8 cellular contexts compared by ENCODE assay signal in genomic region chr20:61120595-61121515, GRCh38.
DNase-seq lines count a peak whose midpoint lies in the region; ATAC-seq and TF ChIP-seq lines count a peak whose summit lies in the region.

No MANE protein-coding gene starts in this region.

- peak overlapping the region; percentile 30 for H3K18ac ChIP-seq in neuronal stem cell (ENCODE audit: low read length)

- H3K36me3 ChIP-seq in WERI-Rb-1 (no peaks in the 10 kb centered on the region), neuronal stem cell (replicated peaks in 1 of 2; ENCODE audit: control insufficient read depth in 2 of 2, insufficient read depth in 2 of 2, low read length in 2 of 2) (no peaks in the 10 kb centered on the region)

- H3K4me2 ChIP-seq in neuronal stem cell (ENCODE audit: insufficient read depth, low read length, poor library complexity, severe bottlenecking), result no peak overlapping the region

- H2AK5ac ChIP-seq in neuronal stem cell (ENCODE audit: low read depth, low read length), result no peak overlapping the region

- POLR2A ChIA-PET in GM10248 (lab: Yijun Ruan, JAX), result no interaction called here

- no peak overlapping the region for H2BK15ac ChIP-seq in neuronal stem cell (ENCODE audit: low read length)

- WGBS in neuronal stem cell (ENCODE audit: extremely low coverage in 2 of 2, insufficient read length in 2 of 2, insufficient replicate concordance in 1 of 2), 2 donors, result no CpG with 5 or more reads among the region's 17 CpGs

- H2BK12ac ChIP-seq in neuronal stem cell (ENCODE audit: low read length), result no peak overlapping the region

- CTCF ChIA-PET in GM10248 (lab: Yijun Ruan, JAX), result no interaction called here

- H3K23ac ChIP-seq in neuronal stem cell (ENCODE audit: low read depth, low read length, poor library complexity), result peak overlapping the region; percentile 26

- H4K8ac ChIP-seq in neuronal stem cell (ENCODE audit: low read depth, low read length), result no peak overlapping the region

- H3K27ac ChIP-seq in WERI-Rb-1 (no peak overlapping the region), neuronal stem cell (replicated peaks; ENCODE audit: low read length) (no peak overlapping the region)

- no peak overlapping the region for H2BK120ac ChIP-seq in neuronal stem cell (ENCODE audit: low read depth, low read length)

- H3K14ac ChIP-seq in neuronal stem cell (ENCODE audit: low read length), result no peak overlapping the region

- peaks cover 87% of the 10 kb centered on the region for H3K27me3 ChIP-seq in WERI-Rb-1 (ENCODE audit: insufficient read depth, low read depth, severe bottlenecking)
- H3K27me3 ChIP-seq in neuronal stem cell (ENCODE audit: control insufficient read depth in 3 of 3, insufficient read depth in 3 of 3, low read depth in 1 of 3, low read length in 3 of 3), result peaks cover 0 to 10% (median 2%) of the 10 kb centered on the region in 3 experiments

- TF ChIP-seq CTCF in WERI-Rb-1 (IDR thresholded peaks at IDR 0.05; ENCODE audit: low read depth, low read length), result peak; percentile 63
- TF ChIP-seq CTCF in GM10248 (IDR thresholded peaks at IDR 0.05; ENCODE audit: control extremely low read depth, extremely low read depth, low read depth, missing control alignments), result no peak

- no peak overlapping the region for H2AFZ ChIP-seq in neuronal stem cell (ENCODE audit: low read length)

- no peaks in the 10 kb centered on the region for H3K79me1 ChIP-seq in neuronal stem cell (ENCODE audit: low read depth, low read length)

- no peak overlapping the region for H3K4ac ChIP-seq in neuronal stem cell (ENCODE audit: low read length)

- DNase-seq in DMS 273 (lab: John Stamatoyannopoulos, UW; ENCODE audit: unreplicated experiment), result peak; percentile 75
- no peak for DNase-seq in DMS 273 treated with DMSO at 0.1 percent for 48 hours (lab: John Stamatoyannopoulos, UW)
- DNase-seq in NCI-H2107 treated with DMSO at 0.1 percent for 48 hours (lab: John Stamatoyannopoulos, UW; ENCODE audit: unreplicated experiment), result peak; percentile 11
- DNase-seq in WERI-Rb-1, result peak; percentile 48
- DNase-seq in fibroblast of gingiva (ENCODE audit: low read depth), result peak; percentile 45
- peak; percentile 55 for DNase-seq in neuronal stem cell (ENCODE audit: low spot score)
- no peak for DNase-seq in GM10248 (ENCODE audit: extremely low spot score)

- peak overlapping the region; percentile 25 for H2BK5ac ChIP-seq in neuronal stem cell (ENCODE audit: low read length)

- peaks cover 0 to 4% of the 10 kb centered on the region in 2 donors for H3K4me1 ChIP-seq in neuronal stem cell (ENCODE audit: control insufficient read depth in 2 of 2, insufficient read depth in 1 of 2, low read depth in 1 of 2, low read length in 2 of 2)

- H3K4me3 ChIP-seq in WERI-Rb-1 (ENCODE audit: low read depth, low read length) (no peak overlapping the region), neuronal stem cell (ENCODE audit: low read length in 2 of 2) (no peak overlapping the region)

- no peak overlapping the region for H3K9ac ChIP-seq in neuronal stem cell (ENCODE audit: low read depth, low read length, poor library complexity)

- no peak overlapping the region for H4K91ac ChIP-seq in neuronal stem cell (ENCODE audit: low read depth, low read length, poor library complexity)

- ATAC-seq in GM19351 (IDR thresholded peaks at IDR 0.05; ENCODE audit: unreplicated experiment), result no peak

- H3K9me3 ChIP-seq in WERI-Rb-1 (ENCODE audit: severe bottlenecking) (no peaks in the 10 kb centered on the region), neuronal stem cell (replicated peaks in 1 of 2; ENCODE audit: control insufficient read depth in 2 of 2, insufficient read depth in 1 of 2, low read depth in 1 of 2, low read length in 2 of 2) (no peaks in the 10 kb centered on the region)

Comparison
In these comparisons a context has a peak if more than half of its experiments do, and no peak if none do; other contexts are left out.
1. DNase-seq: peak in DMS 273 (single experiment), NCI-H2107 treated with DMSO at 0.1 percent for 48 hours (single experiment), WERI-Rb-1 (single experiment), fibroblast of gingiva (single experiment) and neuronal stem cell (single experiment); none in DMS 273 treated with DMSO at 0.1 percent for 48 hours (single experiment) and GM10248 (single experiment).